Comparison of ENCODE assay signal across 18 cellular contexts in genomic region chr18:59048378-59048777, GRCh38.
"Had no signal": no experiment of that assay in that cellular context is flagged by ENCODE, and none has a peak within 500 bp of the region (broad histone marks: within the 10 kb centered on the region; RNA-seq: fewer than 3 reads in every experiment).

No MANE protein-coding gene starts in this region.

- H3K4me3 Mint-ChIP-seq: activated B cell treated with CpG ODN at 0.5 μM for 24 hours; activated CD8-positive, alpha-beta T cell treated with anti-CD3 and anti-CD28 coated beads, Interleukin-2, amount 10 ng/mL, durations not matched to agents 7 days and 5 days; activated T-cell treated with anti-CD3 and anti-CD28 coated beads, Interleukin-2, amount 50 U/mL, for 72 hours; naive B cell; stimulated activated memory B cell treated with anti-CD40 and anti-IgM and Interleukin-4, amounts not matched to agents 10 μg/mL and 1 μg/mL and 100 μg/mL, for 72 hours had no signal

- ATAC-seq: activated CD8-positive, alpha-beta T cell treated with anti-CD3 and anti-CD28 coated beads, Interleukin-2, amount 10 ng/mL, durations not matched to agents 7 days and 5 days; activated naive CD4-positive, alpha-beta T cell treated with anti-CD3 and anti-CD28 coated beads, Interleukin-2, amount 50 U/mL, for 72 hours; activated T-cell treated with anti-CD3 and anti-CD28 coated beads, Interleukin-2, amount 50 U/mL, for 72 hours; foreskin keratinocyte; left cardiac atrium; stimulated activated memory B cell treated with anti-CD40 and anti-IgM and Interleukin-4, amounts not matched to agents 10 μg/mL and 1 μg/mL and 100 μg/mL, for 72 hours had no signal

- H3K27ac Mint-ChIP-seq: activated B cell treated with CpG ODN at 0.5 μM for 24 hours; activated CD8-positive, alpha-beta T cell treated with anti-CD3 and anti-CD28 coated beads, Interleukin-2, amount 10 ng/mL, durations not matched to agents 7 days and 5 days; activated T-cell treated with anti-CD3 and anti-CD28 coated beads, Interleukin-2, amount 50 U/mL, for 72 hours; stimulated activated memory B cell treated with anti-CD40 and anti-IgM and Interleukin-4, amounts not matched to agents 10 μg/mL and 1 μg/mL and 100 μg/mL, for 72 hours had no signal

- H3K4me3 ChIP-seq: uterus had no signal

- H3K27me3 Mint-ChIP-seq: activated B cell treated with CpG ODN at 0.5 μM for 24 hours; stimulated activated memory B cell treated with anti-CD40 and anti-IgM and Interleukin-4, amounts not matched to agents 10 μg/mL and 1 μg/mL and 100 μg/mL, for 72 hours had no signal

- H3K36me3 Mint-ChIP-seq: activated naive CD4-positive, alpha-beta T cell treated with anti-CD3 and anti-CD28 coated beads, Interleukin-2, amount 50 U/mL, for 72 hours; naive B cell; stimulated activated memory B cell treated with anti-CD40 and anti-IgM and Interleukin-4, amounts not matched to agents 10 μg/mL and 1 μg/mL and 100 μg/mL, for 72 hours had no signal

- H3K9me3 ChIP-seq: uterus had no signal

- H3K36me3 ChIP-seq: brain microvascular endothelial cell, uterus had no signal

- H3K27me3 ChIP-seq: brain microvascular endothelial cell, uterus had no signal

- DNase-seq: activated B cell treated with CpG ODN at 0.5 μM for 24 hours; activated CD4-positive, alpha-beta T cell treated with anti-CD3 and anti-CD28 coated beads for 48 hours; activated CD8-positive, alpha-beta memory T cell treated with anti-CD3 and anti-CD28 coated beads, Interleukin-2, amount 50 U/mL, for 48 hours; activated CD8-positive, alpha-beta T cell treated with anti-CD3 and anti-CD28 coated beads, Interleukin-2, amount 10 ng/mL, durations not matched to agents 7 days and 5 days; activated gamma-delta T cell; activated T-cell treated with anti-CD3 and anti-CD28 coated beads, Interleukin-2, amount 50 U/mL, for 72 hours; amygdala; brain microvascular endothelial cell; effector CD8-positive, alpha-beta T cell; foreskin keratinocyte; left cardiac atrium; naive B cell; retina; stimulated activated CD4-positive, alpha-beta T cell treated with anti-CD3 and anti-CD28 coated beads, Interleukin-2, amount 100 ng/mL, for 48 hours; T-helper 2 cell; uterus had no signal

- H3K9me3 Mint-ChIP-seq: activated B cell treated with CpG ODN at 0.5 μM for 24 hours; activated naive CD4-positive, alpha-beta T cell treated with anti-CD3 and anti-CD28 coated beads, Interleukin-2, amount 50 U/mL, for 72 hours; activated T-cell treated with anti-CD3 and anti-CD28 coated beads, Interleukin-2, amount 50 U/mL, for 72 hours had no signal

- H3K27ac ChIP-seq: brain microvascular endothelial cell, foreskin keratinocyte, uterus had no signal

- H3K4me1 ChIP-seq: foreskin keratinocyte, uterus had no signal
